Comparison of ENCODE assay signal across 17 cellular contexts in genomic region chr3:138049157-138049919, GRCh38. TPM values are rescaled to one million over a fixed set of nuclear protein-coding genes. Genes with fewer than 3 reads are reported as not detected.
A peak's percentile ranks its signal among the peaks of the same experiment; 100 is the strongest.
DNase-seq lines count a peak whose midpoint lies in the region; ATAC-seq, FAIRE-seq and TF ChIP-seq lines count a peak whose summit lies in the region.
"Had no signal": no experiment of that assay in that cellular context is flagged by ENCODE, and none has a peak within 500 bp of the region (broad histone marks: within the 10 kb centered on the region; RNA-seq: fewer than 3 reads in every experiment).

No MANE protein-coding gene starts in this region.

- peak; percentile 43 to 70 (median 69) for TF ChIP-seq CTCF in H1 (IDR thresholded peaks at IDR 0.05; ENCODE audit: control extremely low read depth in 1 of 3, insufficient read depth in 1 of 3, low read depth in 1 of 3, low read length in 3 of 3)
- peak in 2 of 7 experiments; percentile 8 to 13 for TF ChIP-seq CTCF in stomach (IDR thresholded peaks at IDR 0.05)

- no peak overlapping the region for H2BK120ac ChIP-seq in H1 (replicated peaks; ENCODE audit: low read depth, low read length)

- no peak overlapping the region for H3K9ac ChIP-seq in HUES48 (ENCODE audit: low read depth, low read length)
- no peak overlapping the region for H3K9ac ChIP-seq in H1 (replicated peaks in 1 of 4; ENCODE audit: extremely low read depth in 1 of 4, low read depth in 3 of 4, low read length in 3 of 4)

- peak; percentile 72 for FAIRE-seq in H1 (lab: Jason Lieb, UNC)

- TF ChIP-seq EP300 in H1 (IDR thresholded peaks at IDR 0.05; ENCODE audit: borderline replicate concordance in 1 of 2, low read depth in 2 of 2, low read length in 2 of 2) = no peak
- TF ChIP-seq EP300 in stomach (IDR thresholded peaks at IDR 0.05) = no peak

- H4K8ac ChIP-seq in H1 (ENCODE audit: extremely low read depth, insufficient read depth, low read length) = no peak overlapping the region

- H3K14ac ChIP-seq in H1 (ENCODE audit: insufficient read length) = no peak overlapping the region

- peaks cover 14% of the 10 kb centered on the region for H3K27me3 Mint-ChIP-seq in activated T-helper 1 cell treated with anti-CD3 and anti-CD28 coated beads, Interleukin-12 subunit alpha, Interleukin-12 subunit beta, Interleukin-2, Interleukin-4 antibody, amounts not matched to agents 30 ng/mL and 10 ng/mL and 1 ng/mL, durations not matched to agents 14 hours and 24 hours and 36 hours (ENCODE audit: insufficient read depth)

- POLR2A ChIA-PET in H1 (lab: Charles Lee; ENCODE audit: partially characterized antibody) = interaction anchor here (1.2 kb wide), 1 partner anchor 14 kb away, joined by 3 read pairs; no protein-coding TSS in a partner anchor

- peak; percentile 36 to 52; a peak in 3 of 4 replicates for TF ChIP-seq RAD21 in H1 (IDR thresholded peaks at IDR 0.05 in 1 of 2, conservative IDR thresholded peaks at IDR 0.05 in 1 of 2; ENCODE audit: low read depth in 2 of 2, low read length in 2 of 2)

- no peak overlapping the region for H2BK5ac ChIP-seq in H1 (ENCODE audit: low read depth, low read length)

- intact Hi-C loops in activated T-helper 1 cell treated with anti-CD3 and anti-CD28 coated beads, Interleukin-12 subunit alpha, Interleukin-12 subunit beta, Interleukin-2, Interleukin-4 antibody, amounts not matched to agents 30 ng/mL and 10 ng/mL and 1 ng/mL, durations not matched to agents 14 hours and 24 hours and 36 hours (cut with micrococcal nuclease) = no loop called here
- intact Hi-C loops in stomach (cut with DNase I; ENCODE audit: low total_unique reads) = no loop called here

- H3K4me1 Mint-ChIP-seq in activated T-helper 1 cell treated with anti-CD3 and anti-CD28 coated beads, Interleukin-12 subunit alpha, Interleukin-12 subunit beta, Interleukin-2, Interleukin-4 antibody, amounts not matched to agents 30 ng/mL and 10 ng/mL and 1 ng/mL, durations not matched to agents 14 hours and 24 hours and 36 hours (ENCODE audit: low read depth) = no peaks in the 10 kb centered on the region
- H3K4me1 Mint-ChIP-seq: activated CD4-positive, alpha-beta memory T cell treated with anti-CD3 and anti-CD28 coated beads, Interleukin-2, amount 10 ng/mL, durations not matched to agents 7 days and 5 days; IgD-negative memory B cell; T-helper 17 cell had no signal

- H3K79me1 ChIP-seq in H1 (ENCODE audit: low read depth, low read length) = no peaks in the 10 kb centered on the region

- H3K27ac Mint-ChIP-seq in activated T-helper 1 cell treated with anti-CD3 and anti-CD28 coated beads, Interleukin-12 subunit alpha, Interleukin-12 subunit beta, Interleukin-2, Interleukin-4 antibody, amounts not matched to agents 30 ng/mL and 10 ng/mL and 1 ng/mL, durations not matched to agents 14 hours and 24 hours and 36 hours = no peak overlapping the region
- H3K27ac Mint-ChIP-seq: activated CD4-positive, alpha-beta memory T cell treated with anti-CD3 and anti-CD28 coated beads, Interleukin-2, amount 10 ng/mL, durations not matched to agents 7 days and 5 days; IgD-negative memory B cell; stimulated activated naive CD8-positive, alpha-beta T cell treated with anti-CD3 and anti-CD28 coated beads, Interleukin-15, Interleukin-2, amounts not matched to agents 100 ng/mL and 50 ng/mL, for 24 hours; T-helper 17 cell had no signal

- CTCF ChIA-PET in H1 (lab: Charles Lee; ENCODE audit: partially characterized antibody) = interaction anchor here (1.1 to 1.7 kb wide), 8 partner anchors 14 to 364 kb away, joined by 3 to 6 read pairs (median 4); no protein-coding TSS in a partner anchor

- no peak for ATAC-seq in GM18861 (IDR thresholded peaks at IDR 0.05; ENCODE audit: unreplicated experiment)
- ATAC-seq: PC-3, T-helper 17 cell had no signal

- 82% methylated on average over 9 of the region's 9 CpGs; no CpG with 5 or more reads in 1 of the 2 experiments for WGBS in H1 (ENCODE audit: extremely low coverage in 1 of 2, insufficient coverage in 1 of 2, insufficient read length in 1 of 2, insufficient replicate concordance in 2 of 2, low coverage in 1 of 2, low lambda C conversion rate in 2 of 2, missing lambda C conversion rate in 1 of 2), 2 experiments
- WGBS in stomach, 5 donors = 88 to 93% (median 92%) methylated on average over 9 of the region's 9 CpGs

- peaks cover 0 to 3% of the 10 kb centered on the region in 2 experiments for H4K20me1 ChIP-seq in H1 (replicated peaks in 1 of 2; ENCODE audit: control insufficient read depth in 1 of 2, insufficient read depth in 2 of 2, low read length in 2 of 2)

- H3K23ac ChIP-seq in H1 (ENCODE audit: insufficient read length) = no peak overlapping the region

- no peak overlapping the region for H3K4ac ChIP-seq in H1 (replicated peaks; ENCODE audit: insufficient read length, low read depth, low read length)

- no peak overlapping the region for H3K4me3 ChIP-seq in HUES48 (ENCODE audit: low read depth, low read length)
- no peak overlapping the region for H3K4me3 ChIP-seq in H1 (ENCODE audit: extremely low read depth in 1 of 4, insufficient read depth in 2 of 4, low read depth in 3 of 4, low read length in 4 of 4)
- H3K4me3 ChIP-seq in stomach = no peak overlapping the region
- H3K4me3 ChIP-seq: lung had no signal

- H3K9me3 ChIP-seq in HUES48 (ENCODE audit: control insufficient read depth, insufficient read depth, low read length) (no peaks in the 10 kb centered on the region), H1 (ENCODE audit: insufficient read depth in 2 of 2, low read depth in 1 of 2, low read length in 1 of 2) (no peaks in the 10 kb centered on the region), stomach (no peaks in the 10 kb centered on the region)

- no peak overlapping the region for H3K18ac ChIP-seq in H1 (ENCODE audit: extremely low read depth, low read length)

- H2AFZ ChIP-seq in H1 (ENCODE audit: low read length) = no peak overlapping the region

- H3K4me3 Mint-ChIP-seq in activated T-helper 1 cell treated with anti-CD3 and anti-CD28 coated beads, Interleukin-12 subunit alpha, Interleukin-12 subunit beta, Interleukin-2, Interleukin-4 antibody, amounts not matched to agents 30 ng/mL and 10 ng/mL and 1 ng/mL, durations not matched to agents 14 hours and 24 hours and 36 hours = no peak overlapping the region
- H3K4me3 Mint-ChIP-seq: activated CD4-positive, alpha-beta memory T cell treated with anti-CD3 and anti-CD28 coated beads, Interleukin-2, amount 10 ng/mL, durations not matched to agents 7 days and 5 days; IgD-negative memory B cell; stimulated activated naive CD8-positive, alpha-beta T cell treated with anti-CD3 and anti-CD28 coated beads, Interleukin-15, Interleukin-2, amounts not matched to agents 100 ng/mL and 50 ng/mL, for 24 hours; T-helper 17 cell had no signal

- H3K4me2 ChIP-seq in H1 (ENCODE audit: insufficient read depth in 1 of 2, low read depth in 2 of 2, low read length in 2 of 2) = no peak overlapping the region

- H2BK15ac ChIP-seq in H1 (ENCODE audit: low read length) = no peak overlapping the region

- H3K36me3 Mint-ChIP-seq in activated T-helper 1 cell treated with anti-CD3 and anti-CD28 coated beads, Interleukin-12 subunit alpha, Interleukin-12 subunit beta, Interleukin-2, Interleukin-4 antibody, amounts not matched to agents 30 ng/mL and 10 ng/mL and 1 ng/mL, durations not matched to agents 14 hours and 24 hours and 36 hours (ENCODE audit: low read depth) = no peaks in the 10 kb centered on the region
- H3K36me3 Mint-ChIP-seq: IgD-negative memory B cell had no signal

- H2BK12ac ChIP-seq in H1 (ENCODE audit: low read depth, low read length) = no peak overlapping the region

- H3K27me3 ChIP-seq in HUES48 (ENCODE audit: control insufficient read depth, insufficient read depth, low read length) = no peaks in the 10 kb centered on the region
- no peaks in the 10 kb centered on the region for H3K27me3 ChIP-seq in H1 (replicated peaks in 1 of 4; ENCODE audit: control insufficient read depth in 3 of 4, extremely low read depth in 1 of 4, insufficient read depth in 3 of 4, low read length in 3 of 4)
- H3K27me3 ChIP-seq in stomach = no peaks in the 10 kb centered on the region

- H3K27ac ChIP-seq in HUES48 (ENCODE audit: low read depth, low read length) = peak overlapping the region; percentile 22
- H3K27ac ChIP-seq in H1 (ENCODE audit: low read depth, low read length) = 0 out of 2 replicates have a peak overlapping the region, but pooled peaks have one; percentile 12
- no peak overlapping the region for H3K27ac ChIP-seq in stomach

- H3K4me1 ChIP-seq in HUES48 (ENCODE audit: control insufficient read depth, insufficient read depth, low read length) (peaks cover 17% of the 10 kb centered on the region), H1 (replicated peaks in 1 of 4; ENCODE audit: control insufficient read depth in 3 of 4, insufficient read depth in 4 of 4, low read length in 3 of 4) (peaks cover 2 to 9% (median 4%) of the 10 kb centered on the region in 4 experiments; a peak in 5 of 7 replicates), stomach (no peaks in the 10 kb centered on the region)

- no peaks in the 10 kb centered on the region for H3K36me3 ChIP-seq in HUES48 (ENCODE audit: control insufficient read depth, insufficient read depth, low read length)
- H3K36me3 ChIP-seq in H1 (ENCODE audit: control insufficient read depth in 2 of 4, insufficient read depth in 4 of 4, low read length in 3 of 4) = no peaks in the 10 kb centered on the region
- H3K36me3 ChIP-seq in stomach = peaks cover 0 to 9% (median 0%) of the 10 kb centered on the region in 4 donors

- H3K56ac ChIP-seq in H1 (replicated peaks; ENCODE audit: insufficient read length, low read depth, low read length) = no peak overlapping the region

- H3K23me2 ChIP-seq in H1 (ENCODE audit: low read depth, low read length) = peaks cover 5% of the 10 kb centered on the region; the same call in 1 of the 2 replicates

- H3K9me3 Mint-ChIP-seq in activated T-helper 1 cell treated with anti-CD3 and anti-CD28 coated beads, Interleukin-12 subunit alpha, Interleukin-12 subunit beta, Interleukin-2, Interleukin-4 antibody, amounts not matched to agents 30 ng/mL and 10 ng/mL and 1 ng/mL, durations not matched to agents 14 hours and 24 hours and 36 hours = no peaks in the 10 kb centered on the region
- H3K9me3 Mint-ChIP-seq: activated CD4-positive, alpha-beta memory T cell treated with anti-CD3 and anti-CD28 coated beads, Interleukin-2, amount 10 ng/mL, durations not matched to agents 7 days and 5 days; IgD-negative memory B cell; stimulated activated naive CD8-positive, alpha-beta T cell treated with anti-CD3 and anti-CD28 coated beads, Interleukin-15, Interleukin-2, amounts not matched to agents 100 ng/mL and 50 ng/mL, for 24 hours had no signal

- peak; percentile 69 for DNase-seq in GM04503 (ENCODE audit: low read depth)
- DNase-seq in H1 (ENCODE audit: low read depth in 1 of 2, low spot score in 2 of 2) = no peak
- DNase-seq in renal cortical epithelial cell (ENCODE audit: low read depth) = peak; percentile 4
- no peak for DNase-seq in activated T-helper 1 cell treated with anti-CD3 and anti-CD28 coated beads, Interleukin-12 subunit alpha, Interleukin-12 subunit beta, Interleukin-2, Interleukin-4 antibody, amounts not matched to agents 30 ng/mL and 10 ng/mL and 1 ng/mL, durations not matched to agents 14 hours and 24 hours and 36 hours (ENCODE audit: low spot score)
- no peak for DNase-seq in stomach
- DNase-seq: activated CD4-positive, alpha-beta memory T cell treated with anti-CD3 and anti-CD28 coated beads, Interleukin-2, amount 10 ng/mL, durations not matched to agents 7 days and 5 days; activated naive CD4-positive, alpha-beta T cell; cortex of kidney; NCI-H2081; PC-3; T-helper 17 cell had no signal

- H4K5ac ChIP-seq in H1 (ENCODE audit: insufficient read length, low read depth, low read length) = no peak overlapping the region

- no peak overlapping the region for H4K91ac ChIP-seq in H1 (replicated peaks; ENCODE audit: insufficient read length, low read length)

- no peaks in the 10 kb centered on the region for H3K79me2 ChIP-seq in H1 (ENCODE audit: control insufficient read depth in 1 of 2, insufficient read depth in 2 of 2, low read length in 2 of 2)

- no peak overlapping the region for H2AK5ac ChIP-seq in H1 (ENCODE audit: low read depth, low read length)

- TF ChIP-seq POLR2A in H1 (IDR thresholded peaks at IDR 0.05; ENCODE audit: control extremely low read depth in 1 of 2, low read depth in 2 of 2, low read length in 2 of 2) (no peak), stomach (IDR thresholded peaks at IDR 0.05) (no peak)

- H2BK20ac ChIP-seq in H1 (ENCODE audit: low read length) = no peak overlapping the region

RNA-seq across cellular contexts. Expression of gene CLDN18, which starts 39.4 kb away (rescaled TPM):
- total RNA-seq in H1 (2021; fragmentation: NEBNext Ultra II Directional; extraction: Animal tissue kit (Norgen Biotek cat#: 25700)) = not detected in 2 replicates
- polyA plus RNA-seq in H1 (2011; rRNA removed) (not detected in 2 replicates), stomach (100 to 1,000 TPM; 128 to 441 (median 211) TPM)
- not detected for polyA plus RNA-seq in H1 (2011; cell fraction: cytosol; rRNA removed)
- polyA plus RNA-seq in H1 (2011; cell fraction: nucleus; rRNA removed) = not detected
- 0.13 to 0.18 TPM (median 0.16 TPM) in 4 replicates for polyA plus RNA-seq in H1 (2012, experiment 1 of 2)
- polyA plus RNA-seq in H1 (2012, experiment 2 of 2) = not detected
- polyA plus RNA-seq in H1 (2013, experiment 1 of 2) = not detected
- not detected for polyA plus RNA-seq in H1 (2013, experiment 2 of 2)
- polyA minus RNA-seq in H1 (2011; rRNA and poly(A)+ RNA removed) = not detected in 2 replicates
- polyA minus RNA-seq in H1 (2011; cell fraction: cytosol; rRNA and poly(A)+ RNA removed) = not detected
- polyA minus RNA-seq in H1 (2011; cell fraction: nucleus; rRNA and poly(A)+ RNA removed) = not detected
- total RNA-seq in renal cortical epithelial cell (not detected in 2 replicates), stomach (1,000 to 10,000 TPM in 1 of 5 donors, 100 to 1,000 TPM in 2, 1 to 10 TPM in 2; 1.4 to 1,096 (median 161) TPM)
- total RNA-seq in activated T-helper 1 cell treated with anti-CD3 and anti-CD28 coated beads, Interleukin-12 subunit alpha, Interleukin-12 subunit beta, Interleukin-2, Interleukin-4 antibody, amounts not matched to agents 30 ng/mL and 10 ng/mL and 1 ng/mL, durations not matched to agents 14 hours and 24 hours and 36 hours = not detected in 2 replicates
- total RNA-seq: activated CD4-positive, alpha-beta memory T cell treated with anti-CD3 and anti-CD28 coated beads, Interleukin-2, amount 10 ng/mL, durations not matched to agents 7 days and 5 days; glomerular endothelial cell; PC-3; T-helper 17 cell had no signal
- polyA plus RNA-seq: IgD-negative memory B cell had no signal

Comparison
In these comparisons a context has a peak if more than half of its experiments do, and no peak if none do; other contexts are left out.
1. DNase-seq: peak in GM04503 (single experiment) and renal cortical epithelial cell (single experiment); none in H1 (0 of 2), activated T-helper 1 cell treated with anti-CD3 and anti-CD28 coated beads, Interleukin-12 subunit alpha, Interleukin-12 subunit beta, Interleukin-2, Interleukin-4 antibody, amounts not matched to agents 30 ng/mL and 10 ng/mL and 1 ng/mL, durations not matched to agents 14 hours and 24 hours and 36 hours (single experiment) and stomach (single experiment).
2. H3K27ac ChIP-seq: peak in HUES48 (single experiment) and H1 (single experiment); none in stomach (0 of 5).